ENCODE assay signal across 23 cellular contexts in genomic region chr16:84093879-84094270, GRCh38. TPM values are rescaled to one million over a fixed set of nuclear protein-coding genes. Genes with fewer than 3 reads are reported as not detected.
"Had no signal": no experiment of that assay in that cellular context is flagged by ENCODE, and none has a peak within 500 bp of the region (broad histone marks: within the 10 kb centered on the region; RNA-seq: fewer than 3 reads in every experiment).

No MANE protein-coding gene starts in this region.

- H3K27me3 ChIP-seq: colonic mucosa, esophagus squamous epithelium, gastroesophageal sphincter, hepatocyte, right lobe of liver, suprapubic skin, thyroid gland had no signal

- DNase-seq: dermis blood vessel endothelial cell; esophagus squamous epithelium; foreskin fibroblast; kidney; left cardiac atrium; mesendoderm; naive B cell; psoas muscle; retina; right lobe of liver; stimulated activated CD4-positive, alpha-beta T cell treated with anti-CD3 and anti-CD28 coated beads, Interleukin-4, amount 100 ng/mL, for 1 hour; stimulated activated CD8-positive, alpha-beta memory T cell treated with anti-CD3 and anti-CD28 coated beads, Interleukin-4, amount 100 ng/mL, for 48 hours; stimulated activated naive CD8-positive, alpha-beta T cell treated with anti-CD3 and anti-CD28 coated beads, Interleukin-15, Interleukin-2, amounts not matched to agents 100 U/mL and 50 U/mL, for 24 hours; thyroid gland had no signal

- ATAC-seq: gastroesophageal sphincter; left cardiac atrium; psoas muscle; right lobe of liver; stimulated activated effector memory CD8-positive, alpha-beta T cell treated with anti-CD3 and anti-CD28 coated beads, Interleukin-12 subunit alpha, Interleukin-12 subunit beta, amount 100 ng/mL, for 72 hours; stimulated activated naive CD8-positive, alpha-beta T cell treated with anti-CD3 and anti-CD28 coated beads, Interleukin-15, Interleukin-2, amounts not matched to agents 100 U/mL and 50 U/mL, for 24 hours had no signal

- H3K27ac Mint-ChIP-seq: naive B cell; stimulated activated effector memory CD8-positive, alpha-beta T cell treated with anti-CD3 and anti-CD28 coated beads, Interleukin-12 subunit alpha, Interleukin-12 subunit beta, amount 100 ng/mL, for 72 hours; type B pancreatic cell had no signal

- H3K27ac ChIP-seq: colonic mucosa, esophagus squamous epithelium, gastroesophageal sphincter, hepatocyte, parathyroid adenoma, psoas muscle, right lobe of liver, suprapubic skin, thyroid gland had no signal

- H3K9me3 Mint-ChIP-seq: naive B cell; stimulated activated effector memory CD8-positive, alpha-beta T cell treated with anti-CD3 and anti-CD28 coated beads, Interleukin-12 subunit alpha, Interleukin-12 subunit beta, amount 100 ng/mL, for 72 hours; type B pancreatic cell had no signal

- H3K4me3 ChIP-seq: colonic mucosa, esophagus squamous epithelium, gastroesophageal sphincter, hepatocyte, psoas muscle, right lobe of liver, suprapubic skin, thyroid gland had no signal

- H3K27me3 Mint-ChIP-seq: naive B cell, type B pancreatic cell had no signal

- H3K9me3 ChIP-seq: colonic mucosa, esophagus squamous epithelium, gastroesophageal sphincter, psoas muscle, right lobe of liver, suprapubic skin, thyroid gland had no signal

- H3K4me3 Mint-ChIP-seq: naive B cell; stimulated activated effector memory CD8-positive, alpha-beta T cell treated with anti-CD3 and anti-CD28 coated beads, Interleukin-12 subunit alpha, Interleukin-12 subunit beta, amount 100 ng/mL, for 72 hours; type B pancreatic cell had no signal

RNA-seq across cellular contexts. Expression of gene DNAAF1, which starts 51.2 kb away (rescaled TPM):
- total RNA-seq: epithelial cell of proximal tubule, left cardiac atrium, psoas muscle had no signal

RNA-seq across cellular contexts. Expression of gene SLC38A8, which starts 51.3 kb away (rescaled TPM):
- total RNA-seq: colonic mucosa, dermis blood vessel endothelial cell, epithelial cell of proximal tubule, esophagus squamous epithelium, gastroesophageal sphincter, hepatocyte, kidney, left cardiac atrium, lung microvascular endothelial cell, right lobe of liver, suprapubic skin, thyroid gland had no signal
